1 cellular context compared by ENCODE assay signal in the genomic region with DNA sequence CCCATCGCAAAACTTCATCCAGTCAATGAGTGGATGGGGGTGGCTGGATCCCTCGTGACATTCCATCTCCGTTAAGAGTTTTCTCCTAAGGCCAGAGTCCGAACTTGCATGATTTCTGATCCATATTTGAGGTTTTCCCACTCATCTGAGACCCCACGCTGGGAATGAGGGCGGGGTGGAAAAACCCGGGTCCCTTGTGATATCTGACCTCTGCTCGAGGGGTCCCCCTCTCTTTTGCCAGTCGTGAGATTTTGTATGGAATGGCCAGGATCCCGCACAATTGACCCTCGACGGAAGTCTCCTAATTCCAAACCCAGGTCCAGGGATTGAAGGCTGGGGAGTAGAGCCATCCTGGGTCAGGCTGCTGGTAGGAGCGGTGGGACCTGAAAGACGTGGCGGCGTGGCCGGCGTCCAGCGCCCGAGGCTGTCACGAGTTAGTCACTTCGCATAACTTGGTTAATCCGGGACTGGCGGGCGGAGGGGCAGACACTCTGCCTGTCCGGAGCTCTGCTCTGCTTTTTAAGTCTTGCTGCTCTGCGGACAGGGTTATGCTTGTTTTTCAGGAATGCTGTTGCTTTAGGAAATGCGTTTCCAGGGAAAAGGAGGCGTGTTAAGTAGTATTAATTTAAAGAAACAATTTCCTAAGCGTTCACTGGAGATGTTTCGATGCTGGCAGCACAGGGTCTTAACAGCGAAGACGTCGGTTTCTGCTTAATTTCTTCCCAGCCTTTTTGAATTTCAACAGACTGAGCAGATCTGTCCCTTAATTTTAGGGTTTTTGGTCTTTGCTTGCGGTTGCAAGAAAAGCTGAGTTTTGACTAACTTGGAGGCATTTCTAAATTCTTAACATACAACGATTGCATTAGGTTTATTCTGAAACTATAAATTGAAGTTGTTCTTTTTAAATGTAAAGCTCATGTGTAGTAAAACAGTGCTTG.
TF ChIP-seq lines count a peak whose summit lies in the region.

No MANE protein-coding gene starts in this region.

TF ChIP-seq in HepG2, 621 proteins besides CTCF, POLR2A, EP300 and RAD21 (continued from another document and continues in another):
- TF ChIP-seq, protein P1, sequence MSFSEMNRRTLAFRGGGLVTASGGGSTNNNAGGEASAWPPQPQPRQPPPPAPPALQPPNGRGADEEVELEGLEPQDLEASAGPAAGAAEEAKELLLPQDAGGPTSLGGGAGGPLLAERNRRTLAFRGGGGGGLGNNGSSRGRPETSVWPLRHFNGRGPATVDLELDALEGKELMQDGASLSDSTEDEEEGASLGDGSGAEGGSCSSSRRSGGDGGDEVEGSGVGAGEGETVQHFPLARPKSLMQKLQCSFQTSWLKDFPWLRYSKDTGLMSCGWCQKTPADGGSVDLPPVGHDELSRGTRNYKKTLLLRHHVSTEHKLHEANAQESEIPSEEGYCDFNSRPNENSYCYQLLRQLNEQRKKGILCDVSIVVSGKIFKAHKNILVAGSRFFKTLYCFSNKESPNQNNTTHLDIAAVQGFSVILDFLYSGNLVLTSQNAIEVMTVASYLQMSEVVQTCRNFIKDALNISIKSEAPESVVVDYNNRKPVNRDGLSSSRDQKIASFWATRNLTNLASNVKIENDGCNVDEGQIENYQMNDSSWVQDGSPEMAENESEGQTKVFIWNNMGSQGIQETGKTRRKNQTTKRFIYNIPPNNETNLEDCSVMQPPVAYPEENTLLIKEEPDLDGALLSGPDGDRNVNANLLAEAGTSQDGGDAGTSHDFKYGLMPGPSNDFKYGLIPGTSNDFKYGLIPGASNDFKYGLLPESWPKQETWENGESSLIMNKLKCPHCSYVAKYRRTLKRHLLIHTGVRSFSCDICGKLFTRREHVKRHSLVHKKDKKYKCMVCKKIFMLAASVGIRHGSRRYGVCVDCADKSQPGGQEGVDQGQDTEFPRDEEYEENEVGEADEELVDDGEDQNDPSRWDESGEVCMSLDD (CRISPR knock-in tag; IDR thresholded peaks at IDR 0.05; ENCODE audit: borderline replicate concordance): no peak
- TF ChIP-seq, protein P2, sequence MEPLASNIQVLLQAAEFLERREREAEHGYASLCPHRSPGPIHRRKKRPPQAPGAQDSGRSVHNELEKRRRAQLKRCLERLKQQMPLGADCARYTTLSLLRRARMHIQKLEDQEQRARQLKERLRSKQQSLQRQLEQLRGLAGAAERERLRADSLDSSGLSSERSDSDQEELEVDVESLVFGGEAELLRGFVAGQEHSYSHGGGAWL (CRISPR knock-in tag; IDR thresholded peaks at IDR 0.05): no peak
- TF ChIP-seq ZNF207 (IDR thresholded peaks at IDR 0.05; ENCODE audit: borderline replicate concordance) (no peak), ATF7 (IDR thresholded peaks at IDR 0.05) (no peak), ATF7 (CRISPR knock-in tag; IDR thresholded peaks at IDR 0.05) (no peak), YY1 (IDR thresholded peaks at IDR 0.05; ENCODE audit: insufficient read depth, insufficient replicate concordance, low read depth, low read length) (no peak), KLF13 (CRISPR knock-in tag; IDR thresholded peaks at IDR 0.05) (no peak), KDM2A (CRISPR knock-in tag; IDR thresholded peaks at IDR 0.05; ENCODE audit: borderline replicate concordance, low read depth) (no peak), HOXD1 (CRISPR knock-in tag; IDR thresholded peaks at IDR 0.05) (no peak), POLR2G (IDR thresholded peaks at IDR 0.05; ENCODE audit: low read depth, low read length) (no peak), ATF7-NPFF (CRISPR knock-in tag; IDR thresholded peaks at IDR 0.05; ENCODE audit: low read depth) (no peak), ZBTB3 (CRISPR knock-in tag; IDR thresholded peaks at IDR 0.05; ENCODE audit: borderline replicate concordance, low read depth) (no peak), ZFP41 (CRISPR knock-in tag; IDR thresholded peaks at IDR 0.05; ENCODE audit: borderline replicate concordance) (peak; percentile 67; the same call in 1 of the 2 replicates), ZNF75D (CRISPR knock-in tag; IDR thresholded peaks at IDR 0.05; ENCODE audit: borderline replicate concordance) (no peak), ZNF557 (CRISPR knock-in tag; IDR thresholded peaks at IDR 0.05) (no peak), ZNF253 (CRISPR knock-in tag; IDR thresholded peaks at IDR 0.05; ENCODE audit: borderline replicate concordance) (no peak), MAFG (CRISPR knock-in tag; IDR thresholded peaks at IDR 0.05) (no peak), SMARCE1 (IDR thresholded peaks at IDR 0.05; ENCODE audit: borderline replicate concordance) (no peak), SAFB2 (CRISPR knock-in tag; IDR thresholded peaks at IDR 0.05; ENCODE audit: borderline replicate concordance, low read depth) (no peak), JUND (CRISPR knock-in tag; IDR thresholded peaks at IDR 0.05) (no peak), KMT2A (CRISPR knock-in tag; IDR thresholded peaks at IDR 0.05) (peak; percentile 51), THYN1 (CRISPR knock-in tag; IDR thresholded peaks at IDR 0.05; ENCODE audit: borderline replicate concordance, low read depth) (no peak), ZNF589 (CRISPR knock-in tag; conservative IDR thresholded peaks at IDR 0.05) (no peak), PAF1 (CRISPR knock-in tag; IDR thresholded peaks at IDR 0.05) (no peak), ZNF839 (CRISPR knock-in tag; IDR thresholded peaks at IDR 0.05; ENCODE audit: borderline replicate concordance) (no peak), NRL (CRISPR knock-in tag; IDR thresholded peaks at IDR 0.05; ENCODE audit: borderline replicate concordance) (no peak), ZNF24 (IDR thresholded peaks at IDR 0.05) (no peak), ELF3 (CRISPR knock-in tag; IDR thresholded peaks at IDR 0.05) (no peak), FOXC1 (CRISPR knock-in tag; IDR thresholded peaks at IDR 0.05; ENCODE audit: borderline replicate concordance) (no peak), ZMYM2 (CRISPR knock-in tag; IDR thresholded peaks at IDR 0.05) (no peak), ZFP1 (CRISPR knock-in tag; IDR thresholded peaks at IDR 0.05) (no peak), KDM3A (CRISPR knock-in tag; IDR thresholded peaks at IDR 0.05; ENCODE audit: low read depth) (no peak)
- TF ChIP-seq, protein P3, sequence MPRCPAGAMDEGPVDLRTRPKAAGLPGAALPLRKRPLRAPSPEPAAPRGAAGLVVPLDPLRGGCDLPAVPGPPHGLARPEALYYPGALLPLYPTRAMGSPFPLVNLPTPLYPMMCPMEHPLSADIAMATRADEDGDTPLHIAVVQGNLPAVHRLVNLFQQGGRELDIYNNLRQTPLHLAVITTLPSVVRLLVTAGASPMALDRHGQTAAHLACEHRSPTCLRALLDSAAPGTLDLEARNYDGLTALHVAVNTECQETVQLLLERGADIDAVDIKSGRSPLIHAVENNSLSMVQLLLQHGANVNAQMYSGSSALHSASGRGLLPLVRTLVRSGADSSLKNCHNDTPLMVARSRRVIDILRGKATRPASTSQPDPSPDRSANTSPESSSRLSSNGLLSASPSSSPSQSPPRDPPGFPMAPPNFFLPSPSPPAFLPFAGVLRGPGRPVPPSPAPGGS (CRISPR knock-in tag; IDR thresholded peaks at IDR 0.05): peak; percentile 24; the same call in 1 of the 2 replicates
- TF ChIP-seq, protein P4, sequence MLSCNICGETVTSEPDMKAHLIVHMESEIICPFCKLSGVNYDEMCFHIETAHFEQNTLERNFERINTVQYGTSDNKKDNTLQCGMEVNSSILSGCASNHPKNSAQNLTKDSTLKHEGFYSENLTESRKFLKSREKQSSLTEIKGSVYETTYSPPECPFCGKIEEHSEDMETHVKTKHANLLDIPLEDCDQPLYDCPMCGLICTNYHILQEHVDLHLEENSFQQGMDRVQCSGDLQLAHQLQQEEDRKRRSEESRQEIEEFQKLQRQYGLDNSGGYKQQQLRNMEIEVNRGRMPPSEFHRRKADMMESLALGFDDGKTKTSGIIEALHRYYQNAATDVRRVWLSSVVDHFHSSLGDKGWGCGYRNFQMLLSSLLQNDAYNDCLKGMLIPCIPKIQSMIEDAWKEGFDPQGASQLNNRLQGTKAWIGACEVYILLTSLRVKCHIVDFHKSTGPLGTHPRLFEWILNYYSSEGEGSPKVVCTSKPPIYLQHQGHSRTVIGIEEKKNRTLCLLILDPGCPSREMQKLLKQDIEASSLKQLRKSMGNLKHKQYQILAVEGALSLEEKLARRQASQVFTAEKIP (CRISPR knock-in tag; IDR thresholded peaks at IDR 0.05; ENCODE audit: borderline replicate concordance): no peak
- TF ChIP-seq, protein P5, sequence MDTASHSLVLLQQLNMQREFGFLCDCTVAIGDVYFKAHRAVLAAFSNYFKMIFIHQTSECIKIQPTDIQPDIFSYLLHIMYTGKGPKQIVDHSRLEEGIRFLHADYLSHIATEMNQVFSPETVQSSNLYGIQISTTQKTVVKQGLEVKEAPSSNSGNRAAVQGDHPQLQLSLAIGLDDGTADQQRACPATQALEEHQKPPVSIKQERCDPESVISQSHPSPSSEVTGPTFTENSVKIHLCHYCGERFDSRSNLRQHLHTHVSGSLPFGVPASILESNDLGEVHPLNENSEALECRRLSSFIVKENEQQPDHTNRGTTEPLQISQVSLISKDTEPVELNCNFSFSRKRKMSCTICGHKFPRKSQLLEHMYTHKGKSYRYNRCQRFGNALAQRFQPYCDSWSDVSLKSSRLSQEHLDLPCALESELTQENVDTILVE (CRISPR knock-in tag; IDR thresholded peaks at IDR 0.05): no peak
- TF ChIP-seq, protein P6, sequence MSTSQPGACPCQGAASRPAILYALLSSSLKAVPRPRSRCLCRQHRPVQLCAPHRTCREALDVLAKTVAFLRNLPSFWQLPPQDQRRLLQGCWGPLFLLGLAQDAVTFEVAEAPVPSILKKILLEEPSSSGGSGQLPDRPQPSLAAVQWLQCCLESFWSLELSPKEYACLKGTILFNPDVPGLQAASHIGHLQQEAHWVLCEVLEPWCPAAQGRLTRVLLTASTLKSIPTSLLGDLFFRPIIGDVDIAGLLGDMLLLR (CRISPR knock-in tag; IDR thresholded peaks at IDR 0.05): peak; percentile 78; the same call in 1 of the 2 replicates
- TF ChIP-seq, protein P7, sequence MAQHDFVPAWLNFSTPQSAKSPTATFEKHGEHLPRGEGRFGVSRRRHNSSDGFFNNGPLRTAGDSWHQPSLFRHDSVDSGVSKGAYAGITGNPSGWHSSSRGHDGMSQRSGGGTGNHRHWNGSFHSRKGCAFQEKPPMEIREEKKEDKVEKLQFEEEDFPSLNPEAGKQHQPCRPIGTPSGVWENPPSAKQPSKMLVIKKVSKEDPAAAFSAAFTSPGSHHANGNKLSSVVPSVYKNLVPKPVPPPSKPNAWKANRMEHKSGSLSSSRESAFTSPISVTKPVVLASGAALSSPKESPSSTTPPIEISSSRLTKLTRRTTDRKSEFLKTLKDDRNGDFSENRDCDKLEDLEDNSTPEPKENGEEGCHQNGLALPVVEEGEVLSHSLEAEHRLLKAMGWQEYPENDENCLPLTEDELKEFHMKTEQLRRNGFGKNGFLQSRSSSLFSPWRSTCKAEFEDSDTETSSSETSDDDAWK (CRISPR knock-in tag; IDR thresholded peaks at IDR 0.05): no peak
- TF ChIP-seq, protein P8, sequence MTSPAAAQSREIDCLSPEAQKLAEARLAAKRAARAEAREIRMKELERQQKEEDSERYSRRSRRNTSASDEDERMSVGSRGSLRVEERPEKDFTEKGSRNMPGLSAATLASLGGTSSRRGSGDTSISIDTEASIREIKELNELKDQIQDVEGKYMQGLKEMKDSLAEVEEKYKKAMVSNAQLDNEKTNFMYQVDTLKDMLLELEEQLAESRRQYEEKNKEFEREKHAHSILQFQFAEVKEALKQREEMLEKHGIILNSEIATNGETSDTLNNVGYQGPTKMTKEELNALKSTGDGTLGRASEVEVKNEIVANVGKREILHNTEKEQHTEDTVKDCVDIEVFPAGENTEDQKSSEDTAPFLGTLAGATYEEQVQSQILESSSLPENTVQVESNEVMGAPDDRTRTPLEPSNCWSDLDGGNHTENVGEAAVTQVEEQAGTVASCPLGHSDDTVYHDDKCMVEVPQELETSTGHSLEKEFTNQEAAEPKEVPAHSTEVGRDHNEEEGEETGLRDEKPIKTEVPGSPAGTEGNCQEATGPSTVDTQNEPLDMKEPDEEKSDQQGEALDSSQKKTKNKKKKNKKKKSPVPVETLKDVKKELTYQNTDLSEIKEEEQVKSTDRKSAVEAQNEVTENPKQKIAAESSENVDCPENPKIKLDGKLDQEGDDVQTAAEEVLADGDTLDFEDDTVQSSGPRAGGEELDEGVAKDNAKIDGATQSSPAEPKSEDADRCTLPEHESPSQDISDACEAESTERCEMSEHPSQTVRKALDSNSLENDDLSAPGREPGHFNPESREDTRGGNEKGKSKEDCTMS (CRISPR knock-in tag; conservative IDR thresholded peaks at IDR 0.05): no peak
- TF ChIP-seq, protein P9, sequence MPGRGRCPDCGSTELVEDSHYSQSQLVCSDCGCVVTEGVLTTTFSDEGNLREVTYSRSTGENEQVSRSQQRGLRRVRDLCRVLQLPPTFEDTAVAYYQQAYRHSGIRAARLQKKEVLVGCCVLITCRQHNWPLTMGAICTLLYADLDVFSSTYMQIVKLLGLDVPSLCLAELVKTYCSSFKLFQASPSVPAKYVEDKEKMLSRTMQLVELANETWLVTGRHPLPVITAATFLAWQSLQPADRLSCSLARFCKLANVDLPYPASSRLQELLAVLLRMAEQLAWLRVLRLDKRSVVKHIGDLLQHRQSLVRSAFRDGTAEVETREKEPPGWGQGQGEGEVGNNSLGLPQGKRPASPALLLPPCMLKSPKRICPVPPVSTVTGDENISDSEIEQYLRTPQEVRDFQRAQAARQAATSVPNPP (CRISPR knock-in tag; IDR thresholded peaks at IDR 0.05): no peak
- TF ChIP-seq, protein P10, sequence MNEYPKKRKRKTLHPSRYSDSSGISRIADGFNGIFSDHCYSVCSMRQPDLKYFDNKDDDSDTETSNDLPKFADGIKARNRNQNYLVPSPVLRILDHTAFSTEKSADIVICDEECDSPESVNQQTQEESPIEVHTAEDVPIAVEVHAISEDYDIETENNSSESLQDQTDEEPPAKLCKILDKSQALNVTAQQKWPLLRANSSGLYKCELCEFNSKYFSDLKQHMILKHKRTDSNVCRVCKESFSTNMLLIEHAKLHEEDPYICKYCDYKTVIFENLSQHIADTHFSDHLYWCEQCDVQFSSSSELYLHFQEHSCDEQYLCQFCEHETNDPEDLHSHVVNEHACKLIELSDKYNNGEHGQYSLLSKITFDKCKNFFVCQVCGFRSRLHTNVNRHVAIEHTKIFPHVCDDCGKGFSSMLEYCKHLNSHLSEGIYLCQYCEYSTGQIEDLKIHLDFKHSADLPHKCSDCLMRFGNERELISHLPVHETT (CRISPR knock-in tag; conservative IDR thresholded peaks at IDR 0.05): no peak
- TF ChIP-seq, protein P11, sequence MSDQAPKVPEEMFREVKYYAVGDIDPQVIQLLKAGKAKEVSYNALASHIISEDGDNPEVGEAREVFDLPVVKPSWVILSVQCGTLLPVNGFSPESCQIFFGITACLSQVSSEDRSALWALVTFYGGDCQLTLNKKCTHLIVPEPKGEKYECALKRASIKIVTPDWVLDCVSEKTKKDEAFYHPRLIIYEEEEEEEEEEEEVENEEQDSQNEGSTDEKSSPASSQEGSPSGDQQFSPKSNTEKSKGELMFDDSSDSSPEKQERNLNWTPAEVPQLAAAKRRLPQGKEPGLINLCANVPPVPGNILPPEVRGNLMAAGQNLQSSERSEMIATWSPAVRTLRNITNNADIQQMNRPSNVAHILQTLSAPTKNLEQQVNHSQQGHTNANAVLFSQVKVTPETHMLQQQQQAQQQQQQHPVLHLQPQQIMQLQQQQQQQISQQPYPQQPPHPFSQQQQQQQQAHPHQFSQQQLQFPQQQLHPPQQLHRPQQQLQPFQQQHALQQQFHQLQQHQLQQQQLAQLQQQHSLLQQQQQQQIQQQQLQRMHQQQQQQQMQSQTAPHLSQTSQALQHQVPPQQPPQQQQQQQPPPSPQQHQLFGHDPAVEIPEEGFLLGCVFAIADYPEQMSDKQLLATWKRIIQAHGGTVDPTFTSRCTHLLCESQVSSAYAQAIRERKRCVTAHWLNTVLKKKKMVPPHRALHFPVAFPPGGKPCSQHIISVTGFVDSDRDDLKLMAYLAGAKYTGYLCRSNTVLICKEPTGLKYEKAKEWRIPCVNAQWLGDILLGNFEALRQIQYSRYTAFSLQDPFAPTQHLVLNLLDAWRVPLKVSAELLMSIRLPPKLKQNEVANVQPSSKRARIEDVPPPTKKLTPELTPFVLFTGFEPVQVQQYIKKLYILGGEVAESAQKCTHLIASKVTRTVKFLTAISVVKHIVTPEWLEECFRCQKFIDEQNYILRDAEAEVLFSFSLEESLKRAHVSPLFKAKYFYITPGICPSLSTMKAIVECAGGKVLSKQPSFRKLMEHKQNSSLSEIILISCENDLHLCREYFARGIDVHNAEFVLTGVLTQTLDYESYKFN (CRISPR knock-in tag; conservative IDR thresholded peaks at IDR 0.05): no peak
